Comparison of ENCODE assay signal across 29 cellular contexts in genomic region chr3:165522371-165522770, GRCh38.
"Had no signal": no experiment of that assay in that cellular context is flagged by ENCODE, and none has a peak within 500 bp of the region (broad histone marks: within the 10 kb centered on the region; RNA-seq: fewer than 3 reads in every experiment).

No MANE protein-coding gene starts in this region.

- H3K27ac ChIP-seq: breast epithelium, colonic mucosa, pancreas, psoas muscle, right atrium auricular region, stomach, thyroid gland, upper lobe of left lung, vagina had no signal

- DNase-seq: activated CD4-positive, alpha-beta memory T cell treated with anti-CD3 and anti-CD28 coated beads for 36 hours; activated CD4-positive, alpha-beta T cell treated with anti-CD3 and anti-CD28 coated beads, Interleukin-2, amount 10 ng/mL, durations not matched to agents 24 days and 14 days; activated CD4-positive, CD25-positive, alpha-beta regulatory T cell treated with anti-CD3 and anti-CD28 coated beads, Interleukin-2, amount 50 U/mL, for 72 hours; activated CD8-positive, alpha-beta memory T cell treated with anti-CD3 and anti-CD28 coated beads, Interleukin-2, amount 50 U/mL, for 48 hours; activated gamma-delta T cell treated with Interleukin-2 at 50 U/mL for 16 hours; activated naive CD4-positive, alpha-beta T cell treated with anti-CD3 and anti-CD28 coated beads, Interleukin-2, amount 50 U/mL, for 16 hours; activated T-cell treated with anti-CD3 and anti-CD28 coated beads, Interleukin-2, amount 50 U/mL, for 4 hours; amniotic stem cell; colonic mucosa; effector CD8-positive, alpha-beta T cell; islet precursor cell; left ventricle myocardium superior; pancreas; psoas muscle; stimulated activated CD4-positive, alpha-beta T cell treated with anti-CD3 and anti-CD28 coated beads, Interleukin-15, amount 100 ng/mL, for 24 hours; stimulated activated CD4-positive, alpha-beta T cell treated with anti-CD3 and anti-CD28 coated beads, Interleukin-2, amount 100 ng/mL, for 24 hours; stimulated activated naive B cell treated with anti-CD40 and anti-IgM and Interleukin-4, amounts not matched to agents 10 μg/mL and 1 μg/mL and 100 μg/mL, for 72 hours; stomach; T-helper 17 cell; T1000; thyroid gland; upper lobe of left lung had no signal

- H3K4me1 Mint-ChIP-seq: activated CD4-positive, alpha-beta T cell treated with anti-CD3 and anti-CD28 coated beads, Interleukin-2, amount 10 ng/mL, durations not matched to agents 24 days and 14 days; activated T-helper 17 cell treated with anti-CD3 and anti-CD28 coated beads, Interleukin-2, amount 50 U/mL, for 72 hours; central memory CD8-positive, alpha-beta T cell; stimulated activated naive B cell treated with anti-CD40 and anti-IgM and Interleukin-4, amounts not matched to agents 10 μg/mL and 1 μg/mL and 100 μg/mL, for 72 hours; T-helper 17 cell had no signal

- H3K27me3 Mint-ChIP-seq: activated CD4-positive, alpha-beta memory T cell treated with anti-CD3 and anti-CD28 coated beads for 36 hours; activated CD4-positive, alpha-beta T cell treated with anti-CD3 and anti-CD28 coated beads, Interleukin-2, amount 10 ng/mL, durations not matched to agents 24 days and 14 days; activated T-helper 17 cell treated with anti-CD3 and anti-CD28 coated beads, Interleukin-2, amount 50 U/mL, for 72 hours; central memory CD8-positive, alpha-beta T cell; stimulated activated naive B cell treated with anti-CD40 and anti-IgM and Interleukin-4, amounts not matched to agents 10 μg/mL and 1 μg/mL and 100 μg/mL, for 72 hours; T-helper 17 cell had no signal

- ATAC-seq: activated T-cell treated with anti-CD3 and anti-CD28 coated beads, Interleukin-2, amount 50 U/mL, for 4 hours; activated T-helper 17 cell treated with anti-CD3 and anti-CD28 coated beads, Interleukin-2, amount 50 U/mL, for 72 hours; left ventricle myocardium superior; pancreas; psoas muscle; stimulated activated naive B cell treated with anti-CD40 and anti-IgM and Interleukin-4, amounts not matched to agents 10 μg/mL and 1 μg/mL and 100 μg/mL, for 72 hours; T-helper 17 cell had no signal

- H3K9me3 ChIP-seq: breast epithelium, colonic mucosa, pancreas, psoas muscle, right atrium auricular region, stomach, thyroid gland, upper lobe of left lung, vagina had no signal

- H3K4me3 ChIP-seq: breast epithelium, colonic mucosa, pancreas, psoas muscle, right atrium auricular region, smooth muscle cell, stomach, thyroid gland, upper lobe of left lung, vagina had no signal

- H3K4me3 Mint-ChIP-seq: activated CD4-positive, alpha-beta memory T cell treated with anti-CD3 and anti-CD28 coated beads for 36 hours; activated CD4-positive, alpha-beta T cell treated with anti-CD3 and anti-CD28 coated beads, Interleukin-2, amount 10 ng/mL, durations not matched to agents 24 days and 14 days; activated T-cell treated with anti-CD3 and anti-CD28 coated beads, Interleukin-2, amount 50 U/mL, for 4 hours; activated T-helper 17 cell treated with anti-CD3 and anti-CD28 coated beads, Interleukin-2, amount 50 U/mL, for 72 hours; central memory CD8-positive, alpha-beta T cell; nephron; stimulated activated naive B cell treated with anti-CD40 and anti-IgM and Interleukin-4, amounts not matched to agents 10 μg/mL and 1 μg/mL and 100 μg/mL, for 72 hours; T-helper 17 cell had no signal

- H3K27me3 ChIP-seq: breast epithelium, colonic mucosa, pancreas, right atrium auricular region, stomach, thyroid gland, upper lobe of left lung, vagina had no signal

- H3K27ac Mint-ChIP-seq: activated CD4-positive, alpha-beta memory T cell treated with anti-CD3 and anti-CD28 coated beads for 36 hours; activated CD4-positive, alpha-beta T cell treated with anti-CD3 and anti-CD28 coated beads, Interleukin-2, amount 10 ng/mL, durations not matched to agents 24 days and 14 days; activated T-helper 17 cell treated with anti-CD3 and anti-CD28 coated beads, Interleukin-2, amount 50 U/mL, for 72 hours; nephron; stimulated activated naive B cell treated with anti-CD40 and anti-IgM and Interleukin-4, amounts not matched to agents 10 μg/mL and 1 μg/mL and 100 μg/mL, for 72 hours; T-helper 17 cell had no signal

- H3K9me3 Mint-ChIP-seq: nephron had no signal

- H3K36me3 ChIP-seq: breast epithelium, colonic mucosa, pancreas, right atrium auricular region, stomach, thyroid gland, upper lobe of left lung, vagina had no signal

- H3K36me3 Mint-ChIP-seq: activated CD4-positive, alpha-beta memory T cell treated with anti-CD3 and anti-CD28 coated beads for 36 hours; stimulated activated naive B cell treated with anti-CD40 and anti-IgM and Interleukin-4, amounts not matched to agents 10 μg/mL and 1 μg/mL and 100 μg/mL, for 72 hours had no signal

- H3K4me2 ChIP-seq: smooth muscle cell had no signal

- H3K4me1 ChIP-seq: breast epithelium, colonic mucosa, pancreas, psoas muscle, right atrium auricular region, stomach, thyroid gland, upper lobe of left lung, vagina had no signal
